ENCODE assay signal across 19 cellular contexts in the genomic region with DNA sequence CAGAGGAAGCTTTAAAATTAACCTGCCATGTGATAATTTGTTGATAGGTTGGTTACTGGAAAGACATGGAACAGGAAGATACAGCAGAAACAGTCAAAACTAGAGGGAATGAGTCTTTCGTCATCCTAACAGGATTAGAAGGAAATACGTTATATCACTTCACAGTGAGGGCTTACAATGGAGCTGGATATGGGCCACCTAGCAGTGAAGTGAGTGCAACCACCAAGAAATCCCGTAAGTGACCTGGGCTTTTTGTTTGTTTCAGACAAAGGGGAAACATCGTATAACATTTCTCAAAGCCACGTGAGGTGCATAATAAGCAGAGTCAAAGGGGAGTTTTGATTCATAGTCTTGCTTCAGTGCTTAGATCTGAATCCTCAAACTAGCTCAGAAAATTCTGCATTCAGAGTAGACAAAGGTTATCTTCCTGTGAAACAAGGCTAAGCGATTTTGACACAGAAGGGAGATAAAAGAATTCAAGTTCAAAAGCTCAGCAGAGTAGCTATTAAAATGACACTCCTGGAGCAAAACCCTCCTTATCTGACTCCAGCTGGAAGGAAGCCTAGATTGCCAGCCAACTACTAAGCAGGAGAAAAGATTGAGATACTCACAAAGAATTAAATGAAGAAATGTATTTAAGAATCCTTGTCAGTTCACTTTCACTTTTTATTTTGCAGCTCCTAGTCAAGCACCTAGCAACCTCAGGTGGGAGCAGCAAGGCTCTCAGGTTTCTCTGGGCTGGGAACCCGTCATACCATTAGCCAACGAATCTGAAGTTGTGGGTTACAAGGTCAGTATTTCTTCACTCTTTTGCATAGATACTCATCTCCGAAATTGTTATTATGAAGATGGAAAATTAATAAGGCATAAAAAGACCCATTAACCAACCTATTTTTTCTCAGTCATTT.
DNase-seq lines count a peak whose midpoint lies in the region; ATAC-seq, FAIRE-seq and TF ChIP-seq lines count a peak whose summit lies in the region.
"Had no signal": no experiment of that assay in that cellular context is flagged by ENCODE, and none has a peak within 500 bp of the region (broad histone marks: within the 10 kb centered on the region; RNA-seq: fewer than 3 reads in every experiment).

No MANE protein-coding gene starts in this region.

- H3K27ac ChIP-seq in astrocyte (ENCODE audit: low read depth, low read length) = no peak overlapping the region
- H3K27ac ChIP-seq in transverse colon = no peak overlapping the region
- H3K27ac ChIP-seq: esophagus muscularis mucosa, stomach had no signal

- H3K4me3 ChIP-seq in astrocyte (ENCODE audit: insufficient read depth, low read depth, low read length) (no peak overlapping the region), transverse colon (no peak overlapping the region)
- H3K4me3 ChIP-seq: esophagus muscularis mucosa, stomach had no signal

- H3K27ac Mint-ChIP-seq in astrocyte (ENCODE audit: unreplicated experiment) = no peak overlapping the region
- H3K27ac Mint-ChIP-seq: T-helper 17 cell had no signal

- H3K4me1 ChIP-seq in astrocyte (ENCODE audit: insufficient read depth, low read length) (no peaks in the 10 kb centered on the region), transverse colon (no peaks in the 10 kb centered on the region)
- H3K4me1 ChIP-seq: stomach had no signal

- DNase-seq in M059J (ENCODE audit: low read depth) (peak; percentile 33), astrocyte (ENCODE audit: low read depth) (no peak), iris pigment epithelial cell (ENCODE audit: low read depth) (peak; percentile 8), renal cortical epithelial cell (ENCODE audit: low read depth) (peak; percentile 15), MV-4-11 (lab: John Stamatoyannopoulos, UW) (no peak), transverse colon (no peak)
- DNase-seq: amniotic stem cell, COR-L47, cortex of kidney, head of caudate nucleus, left ventricle myocardium superior, naive B cell, NCI-H1092, retina, SHP77, stomach, T-helper 17 cell had no signal

- H3K27me3 Mint-ChIP-seq in astrocyte (ENCODE audit: low read depth, unreplicated experiment) = no peaks in the 10 kb centered on the region
- H3K27me3 Mint-ChIP-seq: naive B cell, T-helper 17 cell had no signal

- H3K9me3 ChIP-seq in astrocyte (ENCODE audit: insufficient read depth, low read depth, low read length) (no peaks in the 10 kb centered on the region), transverse colon (no peaks in the 10 kb centered on the region)
- H3K9me3 ChIP-seq: esophagus muscularis mucosa, stomach had no signal

- TF ChIP-seq EP300 in transverse colon (IDR thresholded peaks at IDR 0.05; ENCODE audit: low read depth) = no peak

- no peak for FAIRE-seq in astrocyte (lab: Jason Lieb, UNC)

- H3K9me3 Mint-ChIP-seq in astrocyte (ENCODE audit: unreplicated experiment) = no peaks in the 10 kb centered on the region

- intact Hi-C loops in transverse colon (cut with DNase I; ENCODE audit: low total_unique reads) = no loop called here

- no peak for ATAC-seq in GM19395 (IDR thresholded peaks at IDR 0.05; ENCODE audit: unreplicated experiment)
- ATAC-seq: left ventricle myocardium superior, T-helper 17 cell had no signal

- TF ChIP-seq CTCF in astrocyte (IDR thresholded peaks at IDR 0.05; ENCODE audit: insufficient read depth, low read depth, low read length) = no peak
- TF ChIP-seq CTCF in transverse colon (IDR thresholded peaks at IDR 0.05) = no peak

- TF ChIP-seq POLR2A in transverse colon (IDR thresholded peaks at IDR 0.05) = no peak

- no peak overlapping the region for H3K9ac ChIP-seq in astrocyte (ENCODE audit: low read length)

- no peaks in the 10 kb centered on the region for H3K36me3 ChIP-seq in astrocyte (ENCODE audit: insufficient read depth, low read length)
- no peaks in the 10 kb centered on the region for H3K36me3 ChIP-seq in transverse colon
- H3K36me3 ChIP-seq: esophagus muscularis mucosa, stomach had no signal

- peaks cover 10% of the 10 kb centered on the region for H3K4me1 Mint-ChIP-seq in astrocyte (ENCODE audit: low read depth, unreplicated experiment)
- H3K4me1 Mint-ChIP-seq: naive B cell, T-helper 17 cell had no signal

- in situ Hi-C loops in transverse colon (cut with MboI; ENCODE audit: low pct_ligation_motif_present in 1 of 4, low pct_unique_long_range_greater_than_20kb in 1 of 4, low sequenced_read_pairs in 3 of 4) = no loop called here

- peak overlapping the region; percentile 37 for H3K4me2 ChIP-seq in astrocyte (ENCODE audit: low read length)

- H3K79me2 ChIP-seq in astrocyte (ENCODE audit: insufficient read depth, low read length) = no peaks in the 10 kb centered on the region

- H3K27me3 ChIP-seq in astrocyte (ENCODE audit: insufficient read depth, low read length) (no peaks in the 10 kb centered on the region), transverse colon (no peaks in the 10 kb centered on the region)
- H3K27me3 ChIP-seq: esophagus muscularis mucosa, stomach had no signal

- no peak overlapping the region for H2AFZ ChIP-seq in astrocyte (ENCODE audit: low read depth, low read length)

- WGBS in transverse colon (ENCODE audit: low coverage in 1 of 2), 2 donors = 53 to 54% methylated on average over 9 of the region's 9 CpGs

- no peak overlapping the region for H3K4me3 Mint-ChIP-seq in astrocyte (ENCODE audit: unreplicated experiment)
- H3K4me3 Mint-ChIP-seq: naive B cell, T-helper 17 cell had no signal

- H3K36me3 Mint-ChIP-seq in astrocyte (ENCODE audit: low read depth, unreplicated experiment) = no peaks in the 10 kb centered on the region
- H3K36me3 Mint-ChIP-seq: naive B cell had no signal

- H4K20me1 ChIP-seq in astrocyte (ENCODE audit: insufficient read depth, low read length) = no peaks in the 10 kb centered on the region

Comparison
In these comparisons a context has a peak if more than half of its experiments do, and no peak if none do; other contexts are left out.
1. DNase-seq: peak in M059J (single experiment), iris pigment epithelial cell (single experiment) and renal cortical epithelial cell (single experiment); none in astrocyte (single experiment), MV-4-11 (single experiment) and transverse colon (single experiment).